9 cellular contexts compared by ENCODE assay signal in the genomic region with DNA sequence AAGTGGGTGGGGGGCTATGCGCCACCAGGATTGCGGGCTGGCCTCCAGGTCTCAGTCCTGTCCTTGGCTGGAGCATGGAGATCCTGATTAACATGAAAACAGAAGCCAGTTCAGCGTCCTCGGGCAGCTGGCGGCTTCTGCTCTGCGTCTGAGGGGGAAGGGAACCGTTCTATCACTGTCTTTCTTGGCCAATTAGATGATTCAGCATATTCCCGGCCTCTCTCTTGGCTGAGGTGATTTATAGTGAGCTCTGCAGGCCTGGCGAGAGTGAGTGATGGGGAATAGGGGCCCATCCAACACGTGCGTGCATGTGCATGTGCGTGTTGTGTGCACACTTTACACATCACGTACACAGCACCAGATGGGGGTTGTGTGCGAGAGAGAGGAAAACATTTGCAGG.
DNase-seq lines count a peak whose midpoint lies in the region; ATAC-seq and TF ChIP-seq lines count a peak whose summit lies in the region.
"Had no signal": no experiment of that assay in that cellular context is flagged by ENCODE, and none has a peak within 500 bp of the region (broad histone marks: within the 10 kb centered on the region; RNA-seq: fewer than 3 reads in every experiment).

No MANE protein-coding gene starts in this region.

- CTCF ChIA-PET in RWPE1 (lab: Yijun Ruan, JAX), result no interaction called here

- H3K9me3 ChIP-seq in right atrium auricular region (no peaks in the 10 kb centered on the region), left lung (no peaks in the 10 kb centered on the region), aorta (ENCODE audit: control insufficient read depth, low read length) (no peaks in the 10 kb centered on the region)

- POLR2A ChIA-PET in RWPE1 (lab: Yijun Ruan, JAX; ENCODE audit: low non-redundant PET), result no interaction called here

- TF ChIP-seq CTCF in right atrium auricular region (IDR thresholded peaks at IDR 0.05) (no peak), brain (conservative IDR thresholded peaks at IDR 0.05) (no peak), left lung (IDR thresholded peaks at IDR 0.05) (no peak), RWPE1 (conservative IDR thresholded peaks at IDR 0.05; ENCODE audit: low read depth) (no peak)

- H3K9me3 Mint-ChIP-seq in brain, result peaks cover 0 to 19% (median 17%) of the 10 kb centered on the region in 5 experiments

- no peak overlapping the region for H3K27ac ChIP-seq in right atrium auricular region
- no peak overlapping the region for H3K27ac ChIP-seq in left lung
- no peak overlapping the region for H3K27ac ChIP-seq in aorta (ENCODE audit: low read depth in 1 of 2, low read length in 2 of 2)
- H3K27ac ChIP-seq in RWPE1, result no peak overlapping the region

- H3K27ac Mint-ChIP-seq in brain, result peak overlapping the region; percentile 86 to 98 (median 94)
- H3K27ac Mint-ChIP-seq: activated CD4-positive, alpha-beta T cell treated with anti-CD3 and anti-CD28 coated beads for 36 hours had no signal

- ATAC-seq in Right ventricle myocardium superior (ENCODE audit: poor library complexity), result peak; percentile 75
- ATAC-seq in left lung, result peak; percentile 46
- ATAC-seq in aorta (ENCODE audit: low FRiP score), result peak; percentile 56
- ATAC-seq in HG03280 (IDR thresholded peaks at IDR 0.05; ENCODE audit: unreplicated experiment), result no peak
- ATAC-seq in HG03342 (IDR thresholded peaks at IDR 0.05; ENCODE audit: unreplicated experiment), result no peak
- ATAC-seq: activated CD4-positive, alpha-beta T cell treated with anti-CD3 and anti-CD28 coated beads for 36 hours had no signal

- peaks cover 9% of the 10 kb centered on the region for H3K27me3 Mint-ChIP-seq in brain

- H3K36me3 ChIP-seq in right atrium auricular region (no peaks in the 10 kb centered on the region), left lung (no peaks in the 10 kb centered on the region), aorta (ENCODE audit: control insufficient read depth in 1 of 2, insufficient read depth in 2 of 2, low read length in 1 of 2) (no peaks in the 10 kb centered on the region)

- H3K4me1 Mint-ChIP-seq in brain, result peaks cover 35% of the 10 kb centered on the region
- H3K4me1 Mint-ChIP-seq: activated CD4-positive, alpha-beta T cell treated with anti-CD3 and anti-CD28 coated beads for 36 hours had no signal

- H3K36me3 Mint-ChIP-seq in brain, result no peaks in the 10 kb centered on the region

- H3K4me1 ChIP-seq in right atrium auricular region, result no peaks in the 10 kb centered on the region
- H3K4me1 ChIP-seq in left lung, result no peaks in the 10 kb centered on the region
- H3K4me1 ChIP-seq in aorta (ENCODE audit: control insufficient read depth in 1 of 2, insufficient read depth in 2 of 2, low read length in 2 of 2), result no peaks in the 10 kb centered on the region

- 47 to 56% methylated on average over 14 of the region's 14 CpGs for WGBS in aorta, 2 donors

- H3K27me3 ChIP-seq in right atrium auricular region (no peaks in the 10 kb centered on the region), left lung (no peaks in the 10 kb centered on the region), aorta (ENCODE audit: control insufficient read depth in 1 of 2, insufficient read depth in 2 of 2, low read length in 1 of 2) (no peaks in the 10 kb centered on the region)

- DNase-seq in Right ventricle myocardium superior, result peak; percentile 44
- no peak for DNase-seq in right atrium auricular region (ENCODE audit: low spot score)
- no peak for DNase-seq in left lung
- peak in 1 of 2 donors; percentile 50 for DNase-seq in aorta
- DNase-seq in RWPE1 (ENCODE audit: low spot score), result no peak
- DNase-seq: activated CD4-positive, alpha-beta T cell treated with anti-CD3 and anti-CD28 coated beads for 36 hours had no signal

- peak overlapping the region; percentile 30 to 75 (median 58) for H3K4me3 Mint-ChIP-seq in brain
- H3K4me3 Mint-ChIP-seq: activated CD4-positive, alpha-beta T cell treated with anti-CD3 and anti-CD28 coated beads for 36 hours had no signal

- intact Hi-C loops in Right ventricle myocardium superior (cut with DNase I), result no loop called here
- intact Hi-C loops in left lung (cut with DNase I), result no loop called here
- intact Hi-C loops in aorta (cut with DNase I), result no loop called here

- H3K4me3 ChIP-seq in right atrium auricular region (no peak overlapping the region), left lung (no peak overlapping the region), aorta (ENCODE audit: low read length in 2 of 2) (no peak overlapping the region)

Comparison
In these comparisons a context has a peak if more than half of its experiments do, and no peak if none do; other contexts are left out.
1. ATAC-seq: peak in Right ventricle myocardium superior (single experiment), left lung (single experiment) and aorta (single experiment); none in HG03280 (single experiment) and HG03342 (single experiment).